21 cellular contexts compared by ENCODE assay signal in genomic region chr12:42932937-42933336, GRCh38.
"Had no signal": no experiment of that assay in that cellular context is flagged by ENCODE, and none has a peak within 500 bp of the region (broad histone marks: within the 10 kb centered on the region; RNA-seq: fewer than 3 reads in every experiment).

No MANE protein-coding gene starts in this region.

- H3K9me3 ChIP-seq: neutrophil, tibial artery, upper lobe of left lung, vagina had no signal

- H3K4me3 ChIP-seq: coronary artery, lung, skin epidermis, tibial artery, upper lobe of left lung, vagina had no signal

- H3K27me3 ChIP-seq: foreskin keratinocyte, neutrophil, tibial artery, upper lobe of left lung, vagina had no signal

- H3K36me3 ChIP-seq: neutrophil, tibial artery, upper lobe of left lung, vagina had no signal

- H3K27ac ChIP-seq: coronary artery, foreskin keratinocyte, neutrophil, skin epidermis, tibial artery, upper lobe of left lung, vagina had no signal

- DNase-seq: effector CD4-positive, alpha-beta T cell; endodermal cell; erythroblast; foreskin keratinocyte; left colon; left ventricle myocardium superior; mesenchymal stem cell; naive thymus-derived CD4-positive, alpha-beta T cell; stimulated activated CD4-positive, alpha-beta T cell treated with anti-CD3 and anti-CD28 coated beads, Interleukin-4, amount 100 ng/mL, for 1 hour; stimulated activated CD8-positive, alpha-beta memory T cell treated with anti-CD3 and anti-CD28 coated beads, Interleukin-4, amount 100 ng/mL, for 48 hours; stimulated activated naive CD8-positive, alpha-beta T cell treated with anti-CD3 and anti-CD28 coated beads, Interleukin-15, Interleukin-2, amounts not matched to agents 100 U/mL and 50 U/mL, for 24 hours; tibial artery; upper lobe of left lung had no signal

- FAIRE-seq: endothelial cell of umbilical vein had no signal

- ATAC-seq: foreskin keratinocyte; left colon; left ventricle myocardium superior; naive thymus-derived CD4-positive, alpha-beta T cell; sciatic nerve; stimulated activated effector memory CD8-positive, alpha-beta T cell treated with anti-CD3 and anti-CD28 coated beads, Interleukin-12 subunit alpha, Interleukin-12 subunit beta, amount 100 ng/mL, for 72 hours; stimulated activated naive CD8-positive, alpha-beta T cell treated with anti-CD3 and anti-CD28 coated beads, Interleukin-15, Interleukin-2, amounts not matched to agents 100 U/mL and 50 U/mL, for 24 hours had no signal

- H3K4me1 ChIP-seq: tibial artery, upper lobe of left lung had no signal
